8 cellular contexts compared by ENCODE assay signal in the genomic region with DNA sequence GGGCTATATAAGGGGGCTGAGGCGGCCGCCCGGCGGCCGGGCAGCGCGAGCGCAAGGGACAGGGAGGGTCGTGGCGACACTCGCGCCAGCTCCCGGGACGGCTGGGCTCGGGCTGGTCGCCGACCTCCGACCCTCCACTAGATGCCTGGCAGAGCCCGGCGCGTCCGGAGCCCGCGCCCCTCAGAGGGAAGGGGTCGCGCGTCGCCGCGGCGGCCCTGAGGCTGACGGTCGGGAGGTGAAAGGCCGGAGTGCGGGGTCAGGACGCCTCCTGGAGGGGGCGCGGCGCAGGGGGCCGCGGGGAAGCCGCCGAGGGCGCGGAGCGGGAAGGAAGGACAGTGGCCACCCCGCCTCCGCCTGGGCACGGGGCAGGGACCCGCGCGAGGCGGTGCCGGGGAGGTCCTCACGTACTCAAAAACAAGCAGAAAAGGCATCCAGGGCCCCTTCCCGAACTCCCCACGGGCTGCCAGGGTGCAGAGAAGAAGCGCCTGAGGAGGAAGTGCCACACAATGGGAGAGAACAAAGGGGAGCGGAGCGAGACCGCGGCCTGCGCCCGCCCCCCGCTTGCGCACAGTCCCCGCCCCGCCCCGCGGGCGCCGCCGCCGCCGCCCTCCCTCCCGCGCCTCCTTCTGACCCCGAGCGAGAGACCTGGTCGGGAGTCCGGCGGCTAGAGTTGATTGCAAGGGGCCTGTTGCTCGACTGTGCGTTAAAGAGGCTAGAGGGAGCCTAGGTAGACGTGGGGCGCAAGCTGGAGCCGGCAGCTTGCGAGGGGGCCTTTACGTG. TPM values are rescaled to one million over a fixed set of nuclear protein-coding genes. Genes with fewer than 3 reads are reported as not detected.
DNase-seq lines count a peak whose midpoint lies in the region; ATAC-seq and TF ChIP-seq lines count a peak whose summit lies in the region.

No MANE protein-coding gene starts in this region.

- peaks cover 8% of the 10 kb centered on the region; the same call in 1 of the 2 replicates for H3K79me2 ChIP-seq in Loucy (ENCODE audit: insufficient read depth, low read length)

- CTCF ChIA-PET in GM10248 (lab: Yijun Ruan, JAX): interaction anchor here (0.6 to 2.0 kb wide), 9 partner anchors 9 to 306 kb away, joined by 3 to 7 read pairs (median 3); no protein-coding TSS in a partner anchor

- TF ChIP-seq CTCF in GM10248 (IDR thresholded peaks at IDR 0.05; ENCODE audit: control extremely low read depth, extremely low read depth, low read depth, missing control alignments): peak; percentile 15
- peak; percentile 27; the same call in 1 of the 2 replicates for TF ChIP-seq CTCF in Loucy (conservative IDR thresholded peaks at IDR 0.05; ENCODE audit: low read length)

- DNase-seq in GM10248 (ENCODE audit: extremely low spot score): peak; percentile 74
- peak; percentile 91 for DNase-seq in H7
- DNase-seq in SW480 (ENCODE audit: low spot score): peak; percentile 76
- peak; percentile 77 for DNase-seq in amniotic epithelial cell (ENCODE audit: low read depth)
- DNase-seq in left cardiac atrium: peak; percentile 87
- peak; percentile 45 to 95 (median 72) for DNase-seq in posterior cingulate gyrus
- DNase-seq in middle frontal gyrus (ENCODE audit: extremely low spot score, low spot score): no peak

- H4K20me1 ChIP-seq in Loucy (ENCODE audit: insufficient read depth, low read length, poor library complexity, severe bottlenecking): peaks cover 8% of the 10 kb centered on the region

- peak overlapping the region; percentile 84 for H2AFZ ChIP-seq in Loucy (ENCODE audit: low read length)

- H3K9me2 ChIP-seq in Loucy (replicated peaks; ENCODE audit: low read depth, low read length): no peaks in the 10 kb centered on the region

- peak overlapping the region; percentile 73 for H3K4me3 ChIP-seq in H7 (ENCODE audit: insufficient read depth, low read depth, low read length)
- peak overlapping the region; percentile 92 for H3K4me3 ChIP-seq in Loucy (ENCODE audit: low read length, poor library complexity, severe bottlenecking)

- peak; percentile 79 to 81 for ATAC-seq in left cardiac atrium

- peak overlapping the region; percentile 95 for H3K4me2 ChIP-seq in Loucy (ENCODE audit: low read depth, low read length, poor library complexity, severe bottlenecking)

- intact Hi-C loops in left cardiac atrium (cut with DNase I) (loop anchor here (5.0 to 10.0 kb wide), 4 partner anchors 61 to 308 kb away; no protein-coding TSS in a partner anchor), posterior cingulate gyrus (cut with DNase I) (loop anchor here (1.0 to 10.0 kb wide), 4 partner anchors 52 to 306 kb away; no protein-coding TSS in a partner anchor)

- no peaks in the 10 kb centered on the region for H3K27me3 ChIP-seq in H7 (ENCODE audit: control insufficient read depth, insufficient read depth, low read length)
- no peaks in the 10 kb centered on the region for H3K27me3 ChIP-seq in Loucy (ENCODE audit: insufficient read depth, low read length, poor library complexity, severe bottlenecking)

- no peaks in the 10 kb centered on the region for H3K9me3 ChIP-seq in Loucy (ENCODE audit: insufficient read depth, low read depth, low read length)

- POLR2A ChIA-PET in GM10248 (lab: Yijun Ruan, JAX): interaction anchor here (0.6 to 2.0 kb wide), 13 partner anchors 10 to 459 kb away, joined by 3 to 13 read pairs (median 4); a partner anchor contains a TSS

- no peaks in the 10 kb centered on the region for H3F3A ChIP-seq in Loucy (ENCODE audit: low read depth)

- H3K9ac ChIP-seq in Loucy (ENCODE audit: low read depth, low read length, poor library complexity, severe bottlenecking): peak overlapping the region; percentile 97

- H3K4me1 ChIP-seq in Loucy (ENCODE audit: insufficient read depth, low read length, poor library complexity, severe bottlenecking): peaks cover 33% of the 10 kb centered on the region

- no peaks in the 10 kb centered on the region for H3K36me3 ChIP-seq in H7 (replicated peaks; ENCODE audit: control insufficient read depth, insufficient read depth, low read length)
- no peaks in the 10 kb centered on the region for H3K36me3 ChIP-seq in Loucy (ENCODE audit: insufficient read depth, low read length)

RNA-seq across cellular contexts. Expression of a gene that starts 0.8 kb away (rescaled TPM):
- total RNA-seq in H7 (2014; rRNA removed; shearing (Covaris generic)): 19.9 and 21.6 TPM in 2 replicates
- total RNA-seq in left cardiac atrium: 10 to 100 TPM; 22.1 to 31.8 TPM
